Comparison of ENCODE assay signal across 14 cellular contexts in genomic region chr7:100878685-100879084, GRCh38. TPM values are rescaled to one million over a fixed set of nuclear protein-coding genes. Genes with fewer than 3 reads are reported as not detected.
DNase-seq lines count a peak whose midpoint lies in the region; ATAC-seq, FAIRE-seq and TF ChIP-seq lines count a peak whose summit lies in the region.
"Had no signal": no experiment of that assay in that cellular context is flagged by ENCODE, and none has a peak within 500 bp of the region (broad histone marks: within the 10 kb centered on the region; RNA-seq: fewer than 3 reads in every experiment).

No MANE protein-coding gene starts in this region.

- H3K4me1 Mint-ChIP-seq in activated naive CD4-positive, alpha-beta T cell treated with anti-CD3 and anti-CD28 coated beads, Interleukin-2, amount 10 ng/mL, durations not matched to agents 7 days and 5 days: peaks cover 66% of the 10 kb centered on the region
- H3K4me1 Mint-ChIP-seq in central memory CD8-positive, alpha-beta T cell: peaks cover 71% of the 10 kb centered on the region

- H3K36me3 Mint-ChIP-seq in activated naive CD4-positive, alpha-beta T cell treated with anti-CD3 and anti-CD28 coated beads, Interleukin-2, amount 10 ng/mL, durations not matched to agents 7 days and 5 days: peaks cover 75% of the 10 kb centered on the region
- peaks cover 73% of the 10 kb centered on the region for H3K36me3 Mint-ChIP-seq in central memory CD8-positive, alpha-beta T cell (ENCODE audit: insufficient read depth)

- no peak for TF ChIP-seq CTCF in OCI-LY1 (IDR thresholded peaks at IDR 0.05; ENCODE audit: low read length)

- peaks cover 6% of the 10 kb centered on the region for H3K27me3 Mint-ChIP-seq in activated naive CD4-positive, alpha-beta T cell treated with anti-CD3 and anti-CD28 coated beads, Interleukin-2, amount 10 ng/mL, durations not matched to agents 7 days and 5 days
- no peaks in the 10 kb centered on the region for H3K27me3 Mint-ChIP-seq in central memory CD8-positive, alpha-beta T cell

- H3K4me2 ChIP-seq in OCI-LY1 (ENCODE audit: low read length) (peak overlapping the region; percentile 3; the same call in 1 of the 2 replicates), skeletal muscle satellite cell (ENCODE audit: low read length) (no peak overlapping the region)

- no peaks in the 10 kb centered on the region for H3K9me3 Mint-ChIP-seq in activated naive CD4-positive, alpha-beta T cell treated with anti-CD3 and anti-CD28 coated beads, Interleukin-2, amount 10 ng/mL, durations not matched to agents 7 days and 5 days
- no peaks in the 10 kb centered on the region for H3K9me3 Mint-ChIP-seq in central memory CD8-positive, alpha-beta T cell

- H3K79me2 ChIP-seq in OCI-LY1 (ENCODE audit: insufficient read depth, low read length): peaks cover 60% of the 10 kb centered on the region

- peaks cover 47% of the 10 kb centered on the region for H3K4me1 ChIP-seq in OCI-LY1 (ENCODE audit: insufficient read depth, low read length, severe bottlenecking)
- peaks cover 33% of the 10 kb centered on the region for H3K4me1 ChIP-seq in skeletal muscle satellite cell (ENCODE audit: control insufficient read depth, insufficient read depth, low read length)

- no peaks in the 10 kb centered on the region for H3K27me3 ChIP-seq in OCI-LY1 (ENCODE audit: insufficient read depth, low read length)
- H3K27me3 ChIP-seq in skeletal muscle satellite cell (ENCODE audit: control insufficient read depth, insufficient read depth, low read length): no peaks in the 10 kb centered on the region
- H3K27me3 ChIP-seq: Peyer's patch had no signal

- CTCF ChIA-PET in activated naive CD4-positive, alpha-beta T cell treated with anti-CD3 and anti-CD28 coated beads, Interleukin-2, amount 10 ng/mL, durations not matched to agents 7 days and 5 days (lab: Charles Lee): no interaction called here

- H3K9me2 ChIP-seq in OCI-LY1 (ENCODE audit: low read depth, low read length): no peaks in the 10 kb centered on the region

- no peak for DNase-seq in activated naive CD4-positive, alpha-beta T cell treated with anti-CD3 and anti-CD28 coated beads, Interleukin-2, amount 10 ng/mL, durations not matched to agents 7 days and 5 days
- no peak for DNase-seq in activated naive CD4-positive, alpha-beta T cell (lab: John Stamatoyannopoulos, UW)
- DNase-seq in central memory CD8-positive, alpha-beta T cell (ENCODE audit: low spot score in 2 of 2): no peak
- DNase-seq in GM12891 (ENCODE audit: insufficient read length, low spot score) (no peak), dedifferentiated amniotic fluid mesenchymal stem cell (ENCODE audit: extremely low spot score) (no peak)
- DNase-seq: activated CD4-positive, alpha-beta T cell treated with anti-CD3 and anti-CD28 coated beads, Interleukin-2, amount 50 U/mL, for 48 hours; NCI-H2081; NCI-H524 treated with DMSO at 0.1 percent for 48 hours; Peyer's patch had no signal

- TF ChIP-seq POLR2A in GM12891 (IDR thresholded peaks at IDR 0.05; ENCODE audit: low read depth, low read length): no peak

- H3K9ac ChIP-seq in OCI-LY1 (ENCODE audit: low read length) (peak overlapping the region; percentile 11; the same call in 1 of the 2 replicates), skeletal muscle satellite cell (ENCODE audit: low read depth, low read length) (peak overlapping the region; percentile 18)

- H3K27ac Mint-ChIP-seq in activated naive CD4-positive, alpha-beta T cell treated with anti-CD3 and anti-CD28 coated beads, Interleukin-2, amount 10 ng/mL, durations not matched to agents 7 days and 5 days: peak overlapping the region; percentile 20
- peak overlapping the region; percentile 78 for H3K27ac Mint-ChIP-seq in central memory CD8-positive, alpha-beta T cell (ENCODE audit: low read depth)

- no peak overlapping the region for H2AFZ ChIP-seq in OCI-LY1 (ENCODE audit: low read length)

- H3K4me3 Mint-ChIP-seq in activated naive CD4-positive, alpha-beta T cell treated with anti-CD3 and anti-CD28 coated beads, Interleukin-2, amount 10 ng/mL, durations not matched to agents 7 days and 5 days: no peak overlapping the region
- no peak overlapping the region for H3K4me3 Mint-ChIP-seq in central memory CD8-positive, alpha-beta T cell

- H3K36me3 ChIP-seq in OCI-LY1 (ENCODE audit: insufficient read depth, low read length): peaks cover 74% of the 10 kb centered on the region
- H3K36me3 ChIP-seq in skeletal muscle satellite cell (ENCODE audit: insufficient read depth, low read length): peaks cover 76% of the 10 kb centered on the region

- no peak overlapping the region for H3K27ac ChIP-seq in OCI-LY1 (ENCODE audit: low read depth, low read length, poor library complexity, severe bottlenecking)
- H3K27ac ChIP-seq: Peyer's patch had no signal

- peaks cover 2% of the 10 kb centered on the region; the same call in 1 of the 2 replicates for H4K20me1 ChIP-seq in OCI-LY1 (ENCODE audit: insufficient read depth, low read length)

- FAIRE-seq in GM12891 (lab: Jason Lieb, UNC): no peak
- FAIRE-seq: urothelium cell line had no signal

- ATAC-seq in central memory CD8-positive, alpha-beta T cell (replicated peaks; ENCODE audit: extremely low read depth, poor library complexity, severe bottlenecking): no peak
- no peak for ATAC-seq in HG03432 (IDR thresholded peaks at IDR 0.05; ENCODE audit: unreplicated experiment)

- H3K9me3 ChIP-seq in OCI-LY1 (ENCODE audit: low read length) (no peaks in the 10 kb centered on the region), skeletal muscle satellite cell (replicated peaks; ENCODE audit: low read length) (no peaks in the 10 kb centered on the region)
- H3K9me3 ChIP-seq: Peyer's patch had no signal

- H3K4me3 ChIP-seq in OCI-LY1 (ENCODE audit: low read depth, low read length, poor library complexity, severe bottlenecking) (no peak overlapping the region), skeletal muscle satellite cell (ENCODE audit: low read length) (no peak overlapping the region)
- H3K4me3 ChIP-seq: Peyer's patch had no signal

- no peaks in the 10 kb centered on the region for H3F3A ChIP-seq in OCI-LY1 (ENCODE audit: insufficient read depth, low read length)

TF ChIP-seq in GM12891, 5 proteins besides CTCF, POLR2A, EP300 and RAD21:
- no peak for TF ChIP-seq POU2F2 (IDR thresholded peaks at IDR 0.05; ENCODE audit: low read depth, low read length)

RNA-seq across cellular contexts. Expression of gene SRRT, which starts 3.8 kb away (rescaled TPM):
- 33.4 and 37.5 TPM in 2 replicates for total RNA-seq in skeletal muscle satellite cell (2012; rRNA removed)
- 138 TPM for polyA plus RNA-seq in GM12891 (2012; ENCODE audit: low read depth, missing spikeins)

RNA-seq across cellular contexts. Expression of gene UFSP1, which starts 10.8 kb away (rescaled TPM):
- 5.0 and 9.4 TPM in 2 replicates for total RNA-seq in skeletal muscle satellite cell (2012; rRNA removed)
- polyA plus RNA-seq in GM12891 (2012; ENCODE audit: low read depth, missing spikeins): 1.2 TPM

RNA-seq across cellular contexts. Expression of gene TRIP6, which starts 11.5 kb away (rescaled TPM):
- 76.2 and 107 TPM in 2 replicates for total RNA-seq in skeletal muscle satellite cell (2012; rRNA removed)
- polyA plus RNA-seq in GM12891 (2012; ENCODE audit: low read depth, missing spikeins): 39.3 TPM

RNA-seq across cellular contexts. Expression of gene ACHE, which starts 17.0 kb away (rescaled TPM):
- total RNA-seq in skeletal muscle satellite cell (2012; rRNA removed): 0.25 and 0.66 TPM in 2 replicates
- polyA plus RNA-seq in GM12891 (2012; ENCODE audit: low read depth, missing spikeins): 3.8 TPM
- total RNA-seq: M059J had no signal

RNA-seq across cellular contexts. Expression of gene SLC12A9, which starts 26.2 kb away (rescaled TPM):
- total RNA-seq in skeletal muscle satellite cell (2012; rRNA removed): 12.9 and 18.6 TPM in 2 replicates
- 8.9 TPM for polyA plus RNA-seq in GM12891 (2012; ENCODE audit: low read depth, missing spikeins)
